8 cellular contexts compared by ENCODE assay signal in the genomic region with DNA sequence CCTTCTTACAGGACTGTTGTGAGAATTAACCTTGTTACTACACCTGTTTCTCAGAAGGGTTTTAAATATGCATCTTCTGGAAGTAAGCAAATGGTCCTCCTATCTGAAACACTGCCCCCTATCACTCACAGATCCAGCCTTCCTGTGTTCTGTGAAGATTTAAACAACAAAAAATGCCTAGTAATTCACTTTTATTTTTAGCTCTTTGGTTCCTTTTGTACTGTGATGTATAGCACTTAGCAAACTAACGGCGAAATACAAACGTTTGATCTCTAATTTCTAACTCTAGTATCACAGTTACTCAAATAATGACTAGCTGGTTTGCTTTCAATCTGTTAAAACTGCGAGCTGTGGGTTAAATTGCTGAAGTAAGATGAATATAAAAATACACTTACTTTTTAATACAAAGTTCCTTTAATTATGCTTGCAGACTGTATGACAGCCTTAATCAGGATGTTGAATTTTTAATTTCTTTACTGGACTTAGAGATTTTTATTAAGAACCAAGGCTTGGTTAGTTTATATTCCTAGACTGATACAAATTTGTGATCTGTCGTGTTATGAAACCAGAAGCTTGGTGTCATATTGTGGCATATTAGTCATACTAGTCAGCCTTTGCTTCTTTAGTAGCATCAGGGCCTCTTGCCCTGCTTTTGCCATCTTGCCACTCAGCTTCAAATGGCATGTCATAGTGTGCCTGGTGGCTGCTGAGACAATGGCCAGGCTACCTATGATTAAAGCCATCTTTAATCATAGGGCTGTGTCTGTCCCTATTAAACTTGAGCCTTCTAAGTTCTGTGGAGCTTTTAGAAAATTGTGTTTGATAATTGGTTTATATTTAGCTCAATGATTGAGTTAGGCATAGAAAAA. TPM values are rescaled to one million over a fixed set of nuclear protein-coding genes. Genes with fewer than 3 reads are reported as not detected.
DNase-seq lines count a peak whose midpoint lies in the region; ATAC-seq and TF ChIP-seq lines count a peak whose summit lies in the region.

No MANE protein-coding gene starts in this region.

- H3K9me3 Mint-ChIP-seq in nephron progenitor cell, result no peaks in the 10 kb centered on the region

- H3K4me3 ChIP-seq in fibroblast of the aortic adventitia (ENCODE audit: low read depth, low read length), result no peak overlapping the region

- no peak overlapping the region for H3K27ac Mint-ChIP-seq in nephron progenitor cell

- no peak overlapping the region for H3K27ac ChIP-seq in VCaP

- no peaks in the 10 kb centered on the region for H3K27me3 Mint-ChIP-seq in nephron progenitor cell (ENCODE audit: low read depth, poor library complexity)

- H3K4me3 Mint-ChIP-seq in nephron progenitor cell, result no peak overlapping the region

- peaks cover 64% of the 10 kb centered on the region for H3K36me3 Mint-ChIP-seq in nephron progenitor cell (ENCODE audit: low read depth)

- DNase-seq in activated naive CD4-positive, alpha-beta T cell treated with Interleukin-2 at 50 U/mL for 16 hours, result peak; percentile 62
- no peak for DNase-seq in activated naive CD4-positive, alpha-beta T cell (lab: John Stamatoyannopoulos, UW)
- DNase-seq in fibroblast of the aortic adventitia (ENCODE audit: low read depth) (peak; percentile 26), NCI-H1092 (lab: John Stamatoyannopoulos, UW) (no peak), nephron progenitor cell (no peak)
- DNase-seq in stimulated activated CD8-positive, alpha-beta memory T cell treated with anti-CD3 and anti-CD28 coated beads, Interleukin-12 subunit alpha, Interleukin-12 subunit beta, amount 100 ng/mL, for 24 hours (ENCODE audit: extremely low read depth), result peak; percentile 11

- no peaks in the 10 kb centered on the region for H3K4me1 Mint-ChIP-seq in nephron progenitor cell

- peak; percentile 56 for ATAC-seq in HG03045 (IDR thresholded peaks at IDR 0.05; ENCODE audit: unreplicated experiment)

- TF ChIP-seq CTCF in VCaP (conservative IDR thresholded peaks at IDR 0.05), result peak; percentile 51
- peak; percentile 38 for TF ChIP-seq CTCF in fibroblast of the aortic adventitia (IDR thresholded peaks at IDR 0.05; ENCODE audit: insufficient read depth, low read length)
- TF ChIP-seq CTCF in nephron progenitor cell (IDR thresholded peaks at IDR 0.05), result no peak

RNA-seq across cellular contexts. Expression of a gene that starts 9.2 kb away (rescaled TPM):
- total RNA-seq in fibroblast of the aortic adventitia (ENCODE audit: low replicate concordance), result 36.7 and 62.9 TPM in 2 replicates

Comparison
In these comparisons a context has a peak if more than half of its experiments do, and no peak if none do; other contexts are left out.
1. DNase-seq: peak in activated naive CD4-positive, alpha-beta T cell treated with Interleukin-2 at 50 U/mL for 16 hours (single experiment), fibroblast of the aortic adventitia (single experiment) and stimulated activated CD8-positive, alpha-beta memory T cell treated with anti-CD3 and anti-CD28 coated beads, Interleukin-12 subunit alpha, Interleukin-12 subunit beta, amount 100 ng/mL, for 24 hours (single experiment); none in activated naive CD4-positive, alpha-beta T cell (0 of 4), NCI-H1092 (single experiment) and nephron progenitor cell (single experiment).